27 cellular contexts compared by ENCODE assay signal in the genomic region with DNA sequence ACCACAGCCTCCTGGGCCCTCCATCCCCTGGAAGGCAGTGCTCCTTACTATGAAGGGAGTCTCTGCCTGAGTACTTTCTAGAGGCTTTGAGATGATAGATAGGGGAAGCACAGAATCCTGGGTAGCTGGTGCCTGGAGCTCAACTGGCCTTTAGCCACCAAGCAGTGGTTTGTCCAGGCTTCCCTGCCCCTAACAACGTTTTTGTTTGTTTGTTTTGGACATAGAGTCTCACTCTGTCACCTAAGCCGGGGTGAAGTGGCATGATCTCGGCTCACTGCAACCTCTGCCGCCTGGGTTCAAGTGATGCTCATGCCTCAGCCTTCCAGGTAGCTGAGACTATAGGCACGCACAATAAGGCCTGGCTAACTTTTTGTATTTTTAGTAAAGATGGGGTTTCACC.
"Had no signal": no experiment of that assay in that cellular context is flagged by ENCODE, and none has a peak within 500 bp of the region (broad histone marks: within the 10 kb centered on the region; RNA-seq: fewer than 3 reads in every experiment).

No MANE protein-coding gene starts in this region.

- DNase-seq: activated B cell treated with CpG ODN at 0.5 μM for 24 hours; activated CD4-positive, alpha-beta memory T cell treated with anti-CD3 and anti-CD28 coated beads for 36 hours; activated CD4-positive, alpha-beta T cell treated with anti-CD3 and anti-CD28 coated beads for 4 hours; activated CD4-positive, alpha-beta T cell treated with anti-CD3 and anti-CD28 coated beads, Interleukin-2, amount 10 ng/mL, durations not matched to agents 24 days and 14 days; activated CD4-positive, alpha-beta T cell treated with anti-CD3 and anti-CD28 coated beads, Interleukin-2, amount 50 U/mL, for 1 hour; activated CD4-positive, alpha-beta T cell treated with anti-CD3 and anti-CD28 coated beads, Interleukin-2, amount 50 U/mL, for 4 hours; activated CD4-positive, CD25-positive, alpha-beta regulatory T cell treated with anti-CD3 and anti-CD28 coated beads, Interleukin-2, amount 50 U/mL, for 72 hours; activated CD8-positive, alpha-beta memory T cell treated with anti-CD3 and anti-CD28 coated beads, Interleukin-2, amount 50 U/mL, for 4 hours; activated CD8-positive, alpha-beta T cell treated with anti-CD3 and anti-CD28 coated beads for 36 hours; activated effector memory CD4-positive, alpha-beta T cell treated with anti-CD3 and anti-CD28 coated beads, Interleukin-2, amount 50 U/mL, for 16 hours; activated gamma-delta T cell treated with Interleukin-2 at 50 U/mL for 16 hours; activated naive CD4-positive, alpha-beta T cell; activated naive CD4-positive, alpha-beta T cell treated with anti-CD3 and anti-CD28 coated beads for 36 hours; activated naive CD4-positive, alpha-beta T cell treated with anti-CD3 and anti-CD28 coated beads, Interleukin-2, amount 50 U/mL, for 16 hours; activated naive CD8-positive, alpha-beta T cell treated with anti-CD3 and anti-CD28 coated beads for 36 hours; activated T-cell treated with anti-CD3 and anti-CD28 coated beads for 4 hours; activated T-cell treated with anti-CD3 and anti-CD28 coated beads, Interleukin-2, amount 50 U/mL, for 1 hour; activated T-cell treated with anti-CD3 and anti-CD28 coated beads, Interleukin-2, amount 50 U/mL, for 4 hours; activated T-cell treated with anti-CD3 and anti-CD28 coated beads, Interleukin-2, amount 50 U/mL, for 72 hours; adrenal gland; amniotic stem cell; aorta; body of pancreas; brain microvascular endothelial cell; central memory CD4-positive, alpha-beta T cell; T-helper 2 cell; T-helper 9 cell had no signal
